Comparison of ENCODE assay signal across 1 cellular context in genomic region chr3:98012974-98013373, GRCh38.
TF ChIP-seq lines count a peak whose summit lies in the region.

No MANE protein-coding gene starts in this region.

TF ChIP-seq in SK-N-SH treated with all-trans-retinoic acid at 6 μM for 48 hours, 23 proteins besides CTCF, POLR2A, EP300 and RAD21 (continued from another document):
- TF ChIP-seq POU6F1 (CRISPR knock-in tag; IDR thresholded peaks at IDR 0.05; ENCODE audit: borderline replicate concordance, low read depth) (no peak), ZC3H10 (CRISPR knock-in tag; IDR thresholded peaks at IDR 0.05) (no peak), BACH2 (CRISPR knock-in tag; IDR thresholded peaks at IDR 0.05; ENCODE audit: borderline replicate concordance) (no peak), ESRRG (CRISPR knock-in tag; IDR thresholded peaks at IDR 0.05) (no peak), ZFP3 (CRISPR knock-in tag; IDR thresholded peaks at IDR 0.05) (no peak), GLIS3 (CRISPR knock-in tag; IDR thresholded peaks at IDR 0.05) (no peak)
